In the genomic region with DNA sequence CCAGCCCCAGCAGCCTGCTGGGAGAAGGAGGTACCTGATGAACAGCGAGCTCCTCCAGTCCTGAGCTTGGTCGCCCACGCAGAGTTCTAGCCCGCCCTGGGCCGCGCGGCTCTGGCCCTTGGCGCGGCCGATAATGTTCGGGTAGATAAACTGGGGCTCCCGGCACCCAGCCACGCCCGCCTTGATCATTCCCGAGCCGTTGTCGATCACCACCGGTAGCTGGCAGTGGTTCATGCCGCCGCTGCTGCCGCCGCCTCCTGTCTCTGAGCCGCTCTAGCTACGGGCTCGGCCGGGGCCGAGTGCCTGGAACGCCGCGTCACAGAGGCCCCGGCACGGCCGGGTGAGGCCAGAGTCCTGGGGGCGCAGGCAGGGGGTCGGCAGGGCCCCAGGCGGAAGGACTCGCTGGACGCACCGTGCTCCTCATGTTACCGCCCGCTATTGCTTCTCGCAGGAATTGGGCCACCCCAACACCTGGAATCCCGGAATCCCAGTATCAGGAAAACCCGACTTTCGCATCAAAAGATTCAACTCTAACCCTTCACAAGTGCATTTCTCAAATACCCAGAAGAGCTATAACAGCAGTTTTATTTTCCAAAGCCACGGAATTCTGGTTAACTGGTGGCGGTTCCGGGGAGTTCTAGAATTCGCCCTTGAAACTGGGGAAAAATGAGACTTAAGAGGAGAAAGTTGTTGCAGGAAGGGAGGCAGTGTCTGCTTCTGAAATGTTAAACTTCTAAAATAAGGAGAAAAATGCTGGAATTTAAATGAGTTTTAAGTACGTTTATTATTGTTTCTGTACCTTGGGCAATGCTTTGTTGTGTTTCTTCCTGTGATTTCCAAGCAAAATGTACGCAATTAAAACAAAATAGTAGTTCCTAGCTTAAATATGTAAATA, we compare ENCODE assay signal across 7 cellular contexts. TPM values are rescaled to one million over a fixed set of nuclear protein-coding genes. Genes with fewer than 3 reads are reported as not detected.
A peak's percentile ranks its signal among the peaks of the same experiment; 100 is the strongest.
DNase-seq lines count a peak whose midpoint lies in the region; ATAC-seq and TF ChIP-seq lines count a peak whose summit lies in the region.

A gene (minus strand): TSS at position 275 of the 895 bp plus-strand sequence. CDS start 41 bp downstream, at position 234.

- peak; percentile 83 for TF ChIP-seq POLR2A in erythroblast (IDR thresholded peaks at IDR 0.05; ENCODE audit: low read length)

- peaks cover 18% of the 10 kb centered on the region for H3K4me1 ChIP-seq in mononuclear cell (ENCODE audit: insufficient read depth, low read length)

- H3K27me3 ChIP-seq in mononuclear cell (ENCODE audit: insufficient read depth, low read length) = no peaks in the 10 kb centered on the region

- peak within 1 kb of the TSS; percentile 72 for H3K4me3 ChIP-seq in mononuclear cell (ENCODE audit: low read length)

- H3K9me3 ChIP-seq in mononuclear cell (ENCODE audit: low read depth, low read length) = no peaks in the 10 kb centered on the region

- peak; percentile 55 to 70 for DNase-seq in NOMO-1 (lab: John Stamatoyannopoulos, UW; ENCODE audit: unreplicated experiment in 2 of 2)
- DNase-seq in activated T-cell treated with anti-CD3 and anti-CD28 coated beads for 4 hours = peak; percentile 42
- DNase-seq in erythroblast (lab: John Stamatoyannopoulos, UW) = peak; percentile 89 to 90
- peak; percentile 80 for DNase-seq in stimulated activated CD8-positive, alpha-beta memory T cell treated with anti-CD3 and anti-CD28 coated beads, Interleukin-4, amount 100 ng/mL, for 48 hours

- peak; percentile 20 for ATAC-seq in GM18861 (IDR thresholded peaks at IDR 0.05; ENCODE audit: unreplicated experiment)
- peak; percentile 27 for ATAC-seq in HG03095 (IDR thresholded peaks at IDR 0.05; ENCODE audit: unreplicated experiment)

RNA-seq across cellular contexts. Expression of the gene that starts here (rescaled TPM):
- not detected for total RNA-seq in mononuclear cell

Comparison
In these comparisons a context has a peak if more than half of its experiments do, and no peak if none do; other contexts are left out.
1. Peak in every context shown above with its lines: DNase-seq, ATAC-seq and H3K4me3 ChIP-seq.